10 cellular contexts compared by ENCODE assay signal in genomic region chr3:55897573-55898224, GRCh38.
A peak's percentile ranks its signal among the peaks of the same experiment; 100 is the strongest.
DNase-seq lines count a peak whose midpoint lies in the region; ATAC-seq and TF ChIP-seq lines count a peak whose summit lies in the region.
"Had no signal": no experiment of that assay in that cellular context is flagged by ENCODE, and none has a peak within 500 bp of the region (broad histone marks: within the 10 kb centered on the region; RNA-seq: fewer than 3 reads in every experiment).

No MANE protein-coding gene starts in this region.

- H3K4me1 Mint-ChIP-seq in CD14-positive monocyte, result no peaks in the 10 kb centered on the region

- DNase-seq in AG09319 (ENCODE audit: extremely low read depth, low read depth), result no peak
- DNase-seq in HEK293T (ENCODE audit: extremely low spot score), result peak; percentile 32
- no peak for DNase-seq in left colon
- DNase-seq in CD14-positive monocyte (ENCODE audit: low spot score), result no peak
- no peak for DNase-seq in activated CD4-positive, alpha-beta T cell treated with anti-CD3 and anti-CD28 coated beads, Interleukin-2, amount 50 U/mL, for 48 hours
- no peak for DNase-seq in amygdala (lab: John Stamatoyannopoulos, UW)
- DNase-seq: activated T-cell treated with anti-CD3 and anti-CD28 coated beads for 4 hours; stimulated activated naive CD4-positive, alpha-beta T cell had no signal

- no peak overlapping the region for H3K4me3 Mint-ChIP-seq in CD14-positive monocyte

- intact Hi-C loops in left colon (cut with DNase I, micrococcal nuclease), result no loop called here
- intact Hi-C loops in CD14-positive monocyte (cut with micrococcal nuclease), result no loop called here

- H3K27me3 Mint-ChIP-seq in CD14-positive monocyte (ENCODE audit: low read depth in 3 of 3), result peaks cover 0 to 6% (median 0%) of the 10 kb centered on the region in 3 donors

- ATAC-seq in left colon (peak; percentile 55), GM18519 (IDR thresholded peaks at IDR 0.05; ENCODE audit: low FRiP score, unreplicated experiment) (no peak)

- H3K27ac ChIP-seq in VCaP, result no peak overlapping the region

- no peak overlapping the region for H3K27ac Mint-ChIP-seq in CD14-positive monocyte

- TF ChIP-seq CTCF in AG09319 (IDR thresholded peaks at IDR 0.05; ENCODE audit: low read depth, low read length), result peak; percentile 42
- TF ChIP-seq CTCF in VCaP (conservative IDR thresholded peaks at IDR 0.05), result peak; percentile 97
- no peak for TF ChIP-seq CTCF in CD14-positive monocyte (IDR thresholded peaks at IDR 0.05)

- peaks cover 0 to 1% (median 0%) of the 10 kb centered on the region in 7 donors for H3K9me3 Mint-ChIP-seq in CD14-positive monocyte

- CTCF ChIA-PET in HEK293T (lab: Yijun Ruan, JAX), result interaction anchor here (0.6 to 0.9 kb wide), 2 partner anchors 776 to 1756 kb away, joined by 3 to 4 read pairs; no protein-coding TSS in a partner anchor

- POLR2A ChIA-PET in HEK293T (lab: Yijun Ruan, JAX), result no interaction called here

- no peaks in the 10 kb centered on the region for H3K36me3 Mint-ChIP-seq in CD14-positive monocyte

TF ChIP-seq in HEK293T, 16 proteins besides CTCF, POLR2A, EP300 and RAD21:
- no peak for TF ChIP-seq NFRKB (IDR thresholded peaks at IDR 0.05)
- TF ChIP-seq ELF4 (IDR thresholded peaks at IDR 0.05), result no peak
- TF ChIP-seq FOXM1 (IDR thresholded peaks at IDR 0.05; ENCODE audit: borderline replicate concordance), result no peak
- TF ChIP-seq L3MBTL2 (conservative IDR thresholded peaks at IDR 0.05), result no peak
- TF ChIP-seq SP1 (IDR thresholded peaks at IDR 0.05), result no peak
- TF ChIP-seq ARNT (IDR thresholded peaks at IDR 0.05), result no peak
- TF ChIP-seq FOXA1 (IDR thresholded peaks at IDR 0.05), result no peak
- no peak for TF ChIP-seq SUZ12 (IDR thresholded peaks at IDR 0.05)
- TF ChIP-seq LEF1 (IDR thresholded peaks at IDR 0.05; ENCODE audit: borderline replicate concordance), result no peak
- no peak for TF ChIP-seq PKNOX1 (IDR thresholded peaks at IDR 0.05)
- no peak for TF ChIP-seq TARDBP (IDR thresholded peaks at IDR 0.05)
- no peak for TF ChIP-seq ZNF384 (IDR thresholded peaks at IDR 0.05)
- no peak for TF ChIP-seq HDGF (IDR thresholded peaks at IDR 0.05; ENCODE audit: borderline replicate concordance)
